8 cellular contexts compared by ENCODE assay signal in genomic region chrX:68498044-68498507, GRCh38. TPM values are rescaled to one million over a fixed set of nuclear protein-coding genes. Genes with fewer than 3 reads are reported as not detected.
A peak's percentile ranks its signal among the peaks of the same experiment; 100 is the strongest.
DNase-seq lines count a peak whose midpoint lies in the region; FAIRE-seq and TF ChIP-seq lines count a peak whose summit lies in the region.

No MANE protein-coding gene starts in this region.

- no peaks in the 10 kb centered on the region for H3K27me3 ChIP-seq in A673 (replicated peaks; ENCODE audit: insufficient read depth, low read depth, low read length, poor library complexity)
- H3K27me3 ChIP-seq in tibial artery = no peaks in the 10 kb centered on the region

- H3K4me1 ChIP-seq in A673 (ENCODE audit: insufficient read depth, low read length, poor library complexity, severe bottlenecking) (peaks cover 4% of the 10 kb centered on the region), tibial artery (peaks cover 0 to 18% (median 0%) of the 10 kb centered on the region in 4 donors)

- peak overlapping the region; percentile 65 for H3K4me3 ChIP-seq in A673 (ENCODE audit: low read depth, low read length, poor library complexity, severe bottlenecking)
- H3K4me3 ChIP-seq in tibial artery = peak overlapping the region; percentile 73 to 75

- no peak for FAIRE-seq in urothelium cell line (lab: Jason Lieb, UNC)

- intact Hi-C loops in A673 (cut with micrococcal nuclease; ENCODE audit: unreplicated experiment) (loop anchor here (10.0 kb wide), 1 partner anchor 303 kb away; no protein-coding TSS in a partner anchor), tibial artery (cut with DNase I; ENCODE audit: low total_unique reads) (no loop called here), head of caudate nucleus (cut with DNase I) (no loop called here)

- H3K27ac ChIP-seq in A673 (ENCODE audit: low read depth, low read length, poor library complexity, severe bottlenecking) (peak overlapping the region; percentile 94), adipose tissue (ENCODE audit: low read depth, low read length) (peak overlapping the region; percentile 2), tibial artery (peak overlapping the region; percentile 95 to 99)

- DNase-seq in A673 (ENCODE audit: low spot score) = no peak
- DNase-seq in HEK293T (ENCODE audit: extremely low spot score) = no peak
- DNase-seq in left kidney (ENCODE audit: low read depth, low spot score) = peak; percentile 83
- no peak for DNase-seq in tibial artery
- no peak for DNase-seq in urothelium cell line (ENCODE audit: low spot score)
- no peak for DNase-seq in NCI-H2081 (lab: John Stamatoyannopoulos, UW)
- no peak for DNase-seq in head of caudate nucleus

- CTCF ChIA-PET in A673 (lab: Charles Lee) (no interaction called here), HEK293T (lab: Yijun Ruan, JAX) (no interaction called here)

- H3K36me3 ChIP-seq in A673 (ENCODE audit: insufficient read depth, low read length, poor library complexity, severe bottlenecking) = no peaks in the 10 kb centered on the region
- no peaks in the 10 kb centered on the region for H3K36me3 ChIP-seq in tibial artery

- BruUV-seq in A673 (replicated peaks; lab: Mats Ljungman, UMichigan) = TSS peak; percentile 91

- POLR2A ChIA-PET in A673 (lab: Charles Lee; ENCODE audit: low non-redundant PET) (no interaction called here), HEK293T (lab: Yijun Ruan, JAX) (interaction anchor here (1.0 kb wide), 1 partner anchor 10 kb away, joined by 4 read pairs; no protein-coding TSS in a partner anchor)

- no peaks in the 10 kb centered on the region for H3K9me3 ChIP-seq in A673 (ENCODE audit: low read depth, low read length, poor library complexity, severe bottlenecking)
- H3K9me3 ChIP-seq in tibial artery = no peaks in the 10 kb centered on the region

- WGBS in adipose tissue, 3 donors = 0 to 15% (median 2%) methylated on average over 4 of the region's 4 CpGs

- TF ChIP-seq CTCF in A673 (conservative IDR thresholded peaks at IDR 0.05; ENCODE audit: low read depth, low read length) (0 out of 2 replicates have a peak, but pooled peaks have one; percentile 15), tibial artery (IDR thresholded peaks at IDR 0.05) (no peak)

TF ChIP-seq in HEK293T, 16 proteins besides CTCF, POLR2A, EP300 and RAD21:
- TF ChIP-seq NFRKB (IDR thresholded peaks at IDR 0.05) = no peak
- 0 out of 2 replicates have a peak, but pooled peaks have one; percentile 41 for TF ChIP-seq ZNF384 (IDR thresholded peaks at IDR 0.05)
- no peak for TF ChIP-seq CTBP1 (IDR thresholded peaks at IDR 0.05; ENCODE audit: borderline replicate concordance)

RNA-seq across cellular contexts. Expression of gene YIPF6, which starts 0.8 kb away (rescaled TPM):
- 36.8 and 38.7 TPM in 2 replicates for total RNA-seq in A673 (2021)
- polyA plus RNA-seq in adipose tissue = 10 to 100 TPM in 1 of 3 donors, 1 to 10 TPM in 2; 8.7 to 16.1 (median 9.1) TPM

Comparison
In these comparisons a context has a peak if more than half of its experiments do, and no peak if none do; other contexts are left out.
1. H3K27ac ChIP-seq: peak in every context shown above with its lines; median percentile 97 in tibial artery; 94 in A673; 2 in adipose tissue.